Comparison of ENCODE assay signal across 31 cellular contexts in the genomic region with DNA sequence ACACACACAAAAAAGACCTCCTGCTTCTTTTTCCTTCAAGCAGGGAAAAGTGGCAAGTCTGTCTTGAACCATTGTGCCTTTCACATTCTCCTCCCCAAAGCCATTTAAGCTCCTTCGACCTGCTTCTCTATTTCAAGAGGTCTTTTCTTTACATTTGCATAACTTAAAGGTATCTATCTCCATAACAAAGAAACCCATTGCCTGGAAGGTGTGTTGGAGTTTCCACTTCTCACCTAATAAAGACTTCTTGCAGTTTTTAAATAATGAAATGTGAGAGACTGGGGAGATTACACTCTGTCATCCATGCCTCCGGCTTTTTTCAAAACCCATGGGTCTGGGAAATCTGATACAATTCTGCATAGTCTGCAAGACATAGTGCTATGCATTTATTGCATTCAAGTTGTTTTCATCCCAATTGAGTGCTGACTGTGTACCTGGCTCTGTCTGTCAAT.
"Had no signal": no experiment of that assay in that cellular context is flagged by ENCODE, and none has a peak within 500 bp of the region (broad histone marks: within the 10 kb centered on the region; RNA-seq: fewer than 3 reads in every experiment).

No MANE protein-coding gene starts in this region.

- H3K27ac Mint-ChIP-seq: activated CD4-positive, alpha-beta memory T cell treated with anti-CD3 and anti-CD28 coated beads, Interleukin-2, amount 10 ng/mL, durations not matched to agents 7 days and 5 days; activated CD4-positive, alpha-beta T cell treated with anti-CD3 and anti-CD28 coated beads, Interleukin-2, amount 10 ng/mL, durations not matched to agents 7 days and 5 days; activated naive CD4-positive, alpha-beta T cell treated with anti-CD3 and anti-CD28 coated beads, Interleukin-2, amount 50 U/mL, for 72 hours; activated T-cell treated with anti-CD3 and anti-CD28 coated beads, Interleukin-2, amount 50 U/mL, for 72 hours; dendritic cell treated with granulocyte-macrophage colony-stimulating factor and Interleukin-4, amounts not matched to agents 40 ng/mL and 50 ng/mL, for 4 days; immature natural killer cell; mesothelial cell of epicardium; naive B cell; nephron progenitor cell; progenitor cell of endocrine pancreas; T-helper 1 cell treated with Interleukin-12 subunit alpha and Interleukin-12 subunit beta and Interleukin-4 antibody, amounts not matched to agents 30 μg/mL and 1 μg/mL, for 36 hours; type B pancreatic cell had no signal

- H3K4me3 Mint-ChIP-seq: activated CD4-positive, alpha-beta memory T cell treated with anti-CD3 and anti-CD28 coated beads, Interleukin-2, amount 10 ng/mL, durations not matched to agents 7 days and 5 days; activated CD4-positive, alpha-beta T cell treated with anti-CD3 and anti-CD28 coated beads, Interleukin-2, amount 10 ng/mL, durations not matched to agents 7 days and 5 days; activated T-cell treated with anti-CD3 and anti-CD28 coated beads, Interleukin-2, amount 50 U/mL, for 72 hours; dendritic cell treated with granulocyte-macrophage colony-stimulating factor and Interleukin-4, amounts not matched to agents 40 ng/mL and 50 ng/mL, for 4 days; immature natural killer cell; mesothelial cell of epicardium; naive B cell; nephron progenitor cell; T-helper 1 cell treated with Interleukin-12 subunit alpha and Interleukin-12 subunit beta and Interleukin-4 antibody, amounts not matched to agents 30 μg/mL and 1 μg/mL, for 36 hours; type B pancreatic cell had no signal

- DNase-seq: activated CD4-positive, alpha-beta memory T cell treated with anti-CD3 and anti-CD28 coated beads, Interleukin-2, amount 10 ng/mL, durations not matched to agents 7 days and 5 days; activated CD4-positive, alpha-beta T cell treated with anti-CD3 and anti-CD28 coated beads for 1 hour; activated CD4-positive, alpha-beta T cell treated with anti-CD3 and anti-CD28 coated beads, Interleukin-2, amount 10 ng/mL, durations not matched to agents 7 days and 5 days; activated naive CD4-positive, alpha-beta T cell; activated T-cell treated with anti-CD3 and anti-CD28 coated beads, Interleukin-2, amount 50 U/mL, for 72 hours; central memory CD4-positive, alpha-beta T cell; gastrocnemius medialis; glutamatergic neuron; immature natural killer cell; kidney; left colon; mammary epithelial cell; naive B cell; nephron progenitor cell; ovary; retina; stimulated activated CD4-positive, alpha-beta T cell treated with anti-CD3 and anti-CD28 coated beads, Interleukin-12 subunit alpha, Interleukin-12 subunit beta, amount 100 ng/mL, for 4 hours; stimulated activated CD4-positive, alpha-beta T cell treated with anti-CD3 and anti-CD28 coated beads, Interleukin-4, amount 100 ng/mL, for 1 hour; stimulated activated naive CD8-positive, alpha-beta T cell treated with anti-CD3 and anti-CD28 coated beads, Interleukin-15, Interleukin-2, amounts not matched to agents 100 U/mL and 50 U/mL, for 24 hours; T1000; uterus had no signal

- H3K9me3 ChIP-seq: breast epithelium, gastrocnemius medialis, ovary, thoracic aorta, uterus had no signal

- ATAC-seq: activated naive CD4-positive, alpha-beta T cell treated with anti-CD3 and anti-CD28 coated beads, Interleukin-2, amount 50 U/mL, for 72 hours; activated T-cell treated with anti-CD3 and anti-CD28 coated beads, Interleukin-2, amount 50 U/mL, for 72 hours; gastrocnemius medialis; left colon; sciatic nerve; stimulated activated naive CD8-positive, alpha-beta T cell treated with anti-CD3 and anti-CD28 coated beads, Interleukin-15, Interleukin-2, amounts not matched to agents 100 U/mL and 50 U/mL, for 24 hours had no signal

- H3K27me3 ChIP-seq: breast epithelium, gastrocnemius medialis, ovary, uterus had no signal

- H3K4me1 Mint-ChIP-seq: activated CD4-positive, alpha-beta memory T cell treated with anti-CD3 and anti-CD28 coated beads, Interleukin-2, amount 10 ng/mL, durations not matched to agents 7 days and 5 days; activated CD4-positive, alpha-beta T cell treated with anti-CD3 and anti-CD28 coated beads, Interleukin-2, amount 10 ng/mL, durations not matched to agents 7 days and 5 days; immature natural killer cell; mesothelial cell of epicardium; naive B cell had no signal

- H3K27ac ChIP-seq: breast epithelium, gastrocnemius medialis, ovary, skin epidermis, thoracic aorta, uterus had no signal

- H3K9me3 Mint-ChIP-seq: activated CD4-positive, alpha-beta T cell treated with anti-CD3 and anti-CD28 coated beads, Interleukin-2, amount 10 ng/mL, durations not matched to agents 7 days and 5 days; activated naive CD4-positive, alpha-beta T cell treated with anti-CD3 and anti-CD28 coated beads, Interleukin-2, amount 50 U/mL, for 72 hours; mesothelial cell of epicardium; naive B cell; nephron progenitor cell; T-helper 1 cell treated with Interleukin-12 subunit alpha and Interleukin-12 subunit beta and Interleukin-4 antibody, amounts not matched to agents 30 μg/mL and 1 μg/mL, for 36 hours; type B pancreatic cell had no signal

- H3K27me3 Mint-ChIP-seq: activated CD4-positive, alpha-beta memory T cell treated with anti-CD3 and anti-CD28 coated beads, Interleukin-2, amount 10 ng/mL, durations not matched to agents 7 days and 5 days; dendritic cell treated with granulocyte-macrophage colony-stimulating factor and Interleukin-4, amounts not matched to agents 40 ng/mL and 50 ng/mL, for 4 days had no signal

- H3K4me1 ChIP-seq: breast epithelium, gastrocnemius medialis, uterus had no signal

- H3K36me3 Mint-ChIP-seq: activated naive CD4-positive, alpha-beta T cell treated with anti-CD3 and anti-CD28 coated beads, Interleukin-2, amount 50 U/mL, for 72 hours; mesothelial cell of epicardium; naive B cell; type B pancreatic cell had no signal

- H3K36me3 ChIP-seq: breast epithelium, gastrocnemius medialis, ovary, thoracic aorta, uterus had no signal

- H3K4me3 ChIP-seq: breast epithelium, gastrocnemius medialis, ovary, skin epidermis, thoracic aorta, uterus had no signal
